ENCODE assay signal across 1 cellular context in the genomic region with DNA sequence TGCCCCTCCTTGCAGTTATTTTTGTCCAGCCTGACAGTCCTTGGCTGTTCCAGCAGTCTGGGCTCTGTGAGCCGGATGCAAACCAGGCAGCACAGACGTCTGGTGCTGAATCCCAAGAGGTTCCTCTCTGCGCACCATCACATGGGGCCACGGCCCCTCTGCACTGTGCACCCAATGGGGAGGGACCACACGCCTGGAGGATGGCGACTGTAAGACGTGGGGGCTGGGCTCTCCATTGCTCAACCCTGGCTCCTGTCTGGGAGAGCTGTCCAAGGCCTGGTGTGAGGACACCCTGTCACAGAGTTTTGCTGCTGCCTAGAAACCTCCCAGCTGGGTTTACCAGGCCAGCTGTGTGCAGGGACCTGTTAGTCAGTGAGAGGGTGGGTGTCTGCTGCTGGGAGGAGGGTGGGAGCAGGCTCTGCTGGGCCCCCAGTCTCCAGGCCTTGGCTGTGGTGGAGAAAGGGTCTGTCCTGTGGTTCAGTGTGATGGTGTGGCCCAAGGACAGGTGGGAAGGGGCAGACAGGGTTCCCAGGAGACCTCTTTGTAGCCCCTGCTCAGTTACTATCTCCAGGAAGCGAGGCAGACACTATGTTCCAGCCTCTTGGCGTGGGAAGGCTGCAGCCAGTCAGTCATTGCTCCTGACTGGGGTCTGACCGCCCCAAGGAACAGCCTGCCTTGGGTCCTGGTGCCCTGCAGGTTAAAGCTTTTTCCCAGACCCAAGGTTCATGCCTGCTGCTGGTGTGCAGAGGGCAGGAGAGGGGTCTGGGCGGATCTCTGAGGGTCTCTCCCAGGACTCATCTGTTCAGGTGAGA.
TF ChIP-seq lines count a peak whose summit lies in the region.

No MANE protein-coding gene starts in this region.

TF ChIP-seq in HepG2, 621 proteins besides CTCF, POLR2A, EP300 and RAD21:
- TF ChIP-seq, protein P1, sequence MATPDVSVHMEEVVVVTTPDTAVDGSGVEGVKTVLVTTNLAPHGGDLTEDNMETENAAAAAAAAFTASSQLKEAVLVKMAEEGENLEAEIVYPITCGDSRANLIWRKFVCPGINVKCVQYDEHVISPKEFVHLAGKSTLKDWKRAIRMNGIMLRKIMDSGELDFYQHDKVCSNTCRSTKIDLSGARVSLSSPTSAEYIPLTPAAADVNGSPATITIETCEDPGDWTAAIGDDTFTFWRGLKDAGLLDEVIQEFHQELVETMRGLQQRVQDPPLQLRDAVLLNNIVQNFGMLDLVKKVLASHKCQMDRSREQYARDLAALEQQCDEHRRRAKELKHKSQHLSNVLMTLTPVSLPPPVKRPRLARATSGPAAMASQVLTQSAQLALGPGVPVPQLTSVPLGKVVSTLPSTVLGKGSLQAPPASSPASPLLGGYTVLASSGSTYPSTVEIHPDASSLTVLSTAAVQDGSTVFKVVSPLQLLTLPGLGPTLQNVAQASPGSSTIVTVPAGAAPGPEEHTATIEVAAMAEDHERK (CRISPR knock-in tag; IDR thresholded peaks at IDR 0.05; ENCODE audit: low read depth): no peak
- TF ChIP-seq ARHGAP35 (CRISPR knock-in tag; IDR thresholded peaks at IDR 0.05; ENCODE audit: borderline replicate concordance) (no peak), TEAD3 (CRISPR knock-in tag; optimal IDR thresholded peaks at IDR 0.05; ENCODE audit: borderline replicate concordance) (no peak), ZC3H4 (CRISPR knock-in tag; IDR thresholded peaks at IDR 0.05; ENCODE audit: borderline replicate concordance) (no peak), MAFF (IDR thresholded peaks at IDR 0.05; ENCODE audit: low read depth, low read length) (no peak)
- TF ChIP-seq, protein P2, sequence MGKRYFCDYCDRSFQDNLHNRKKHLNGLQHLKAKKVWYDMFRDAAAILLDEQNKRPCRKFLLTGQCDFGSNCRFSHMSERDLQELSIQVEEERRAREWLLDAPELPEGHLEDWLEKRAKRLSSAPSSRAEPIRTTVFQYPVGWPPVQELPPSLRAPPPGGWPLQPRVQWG (CRISPR knock-in tag; IDR thresholded peaks at IDR 0.05; ENCODE audit: borderline replicate concordance, low read depth): no peak
- TF ChIP-seq, protein P3, sequence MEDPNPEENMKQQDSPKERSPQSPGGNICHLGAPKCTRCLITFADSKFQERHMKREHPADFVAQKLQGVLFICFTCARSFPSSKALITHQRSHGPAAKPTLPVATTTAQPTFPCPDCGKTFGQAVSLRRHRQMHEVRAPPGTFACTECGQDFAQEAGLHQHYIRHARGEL (CRISPR knock-in tag; IDR thresholded peaks at IDR 0.05): no peak
- TF ChIP-seq, protein P4, sequence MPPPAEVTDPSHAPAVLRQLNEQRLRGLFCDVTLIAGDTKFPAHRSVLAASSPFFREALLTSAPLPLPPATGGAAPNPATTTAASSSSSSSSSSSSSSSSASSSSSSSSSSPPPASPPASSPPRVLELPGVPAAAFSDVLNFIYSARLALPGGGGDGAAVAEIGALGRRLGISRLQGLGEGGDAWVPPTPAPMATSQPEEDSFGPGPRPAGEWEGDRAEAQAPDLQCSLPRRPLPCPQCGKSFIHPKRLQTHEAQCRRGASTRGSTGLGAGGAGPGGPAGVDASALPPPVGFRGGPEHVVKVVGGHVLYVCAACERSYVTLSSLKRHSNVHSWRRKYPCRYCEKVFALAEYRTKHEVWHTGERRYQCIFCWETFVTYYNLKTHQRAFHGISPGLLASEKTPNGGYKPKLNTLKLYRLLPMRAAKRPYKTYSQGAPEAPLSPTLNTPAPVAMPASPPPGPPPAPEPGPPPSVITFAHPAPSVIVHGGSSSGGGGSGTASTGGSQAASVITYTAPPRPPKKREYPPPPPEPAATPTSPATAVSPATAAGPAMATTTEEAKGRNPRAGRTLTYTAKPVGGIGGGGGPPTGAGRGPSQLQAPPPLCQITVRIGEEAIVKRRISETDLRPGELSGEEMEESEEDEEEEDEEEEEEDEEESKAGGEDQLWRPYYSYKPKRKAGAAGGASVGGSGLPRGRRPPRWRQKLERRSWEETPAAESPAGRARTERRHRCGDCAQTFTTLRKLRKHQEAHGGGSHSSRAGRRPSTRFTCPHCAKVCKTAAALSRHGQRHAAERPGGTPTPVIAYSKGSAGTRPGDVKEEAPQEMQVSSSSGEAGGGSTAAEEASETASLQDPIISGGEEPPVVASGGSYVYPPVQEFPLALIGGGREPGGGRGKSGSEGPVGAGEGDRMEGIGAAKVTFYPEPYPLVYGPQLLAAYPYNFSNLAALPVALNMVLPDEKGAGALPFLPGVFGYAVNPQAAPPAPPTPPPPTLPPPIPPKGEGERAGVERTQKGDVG (CRISPR knock-in tag; IDR thresholded peaks at IDR 0.05; ENCODE audit: borderline replicate concordance): no peak
